In the genomic region with DNA sequence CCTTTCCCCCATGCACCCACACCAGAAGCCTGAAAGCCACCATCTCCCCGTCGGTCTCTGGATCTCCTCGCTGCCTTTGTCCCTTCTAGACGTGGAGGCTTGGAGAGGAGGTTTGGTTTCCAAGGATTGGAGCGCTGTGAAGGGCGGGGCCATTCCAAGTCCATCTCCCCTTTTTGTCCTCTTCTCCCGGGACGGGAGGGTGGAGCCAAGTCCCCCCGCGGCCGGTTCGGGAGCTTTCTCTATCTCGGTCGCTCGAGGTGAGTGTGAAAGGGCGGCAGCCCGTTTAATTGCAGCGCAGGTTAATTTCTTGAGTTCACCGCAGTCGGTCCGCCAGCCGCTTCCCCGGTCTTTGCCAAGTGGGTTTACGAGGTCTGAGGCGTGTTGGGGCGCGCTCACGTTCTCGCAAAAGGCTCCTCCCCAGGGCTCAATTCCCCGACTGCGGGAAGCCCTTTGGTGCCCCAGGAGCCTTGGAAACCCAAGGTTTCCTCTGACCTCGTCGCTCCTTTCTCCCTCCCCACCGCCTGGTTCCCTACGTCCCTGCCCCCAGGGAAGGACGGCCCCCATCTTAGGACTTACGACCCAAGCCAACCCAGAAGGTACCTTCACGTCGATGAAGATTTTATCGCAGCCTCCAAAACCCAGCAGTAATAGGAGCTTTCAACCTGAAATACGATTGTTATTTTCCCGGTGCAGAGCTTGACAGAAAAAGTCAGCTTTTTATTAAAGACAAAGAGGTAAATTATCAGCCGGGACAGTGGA, we compare ENCODE assay signal across 8 cellular contexts. TPM values are rescaled to one million over a fixed set of nuclear protein-coding genes. Genes with fewer than 3 reads are reported as not detected.
DNase-seq lines count a peak whose midpoint lies in the region; ATAC-seq and TF ChIP-seq lines count a peak whose summit lies in the region.

No MANE protein-coding gene starts in this region.

- H3K27me3 ChIP-seq in ovary, result no peaks in the 10 kb centered on the region

- peaks cover 3% of the 10 kb centered on the region for H3K4me1 ChIP-seq in ovary (ENCODE audit: insufficient read depth)

- DNase-seq in Caki2 (ENCODE audit: low read depth), result peak; percentile 16
- peak; percentile 5 for DNase-seq in NCI-H526 treated with DMSO at 0.1 percent for 48 hours (lab: John Stamatoyannopoulos, UW)
- no peak for DNase-seq in fibroblast of the aortic adventitia (ENCODE audit: low read depth)
- peak; percentile 43 to 64 (median 56) for DNase-seq in ovary
- DNase-seq in NCI-H1436 treated with DMSO at 0.1 percent for 48 hours (lab: John Stamatoyannopoulos, UW), result no peak
- DNase-seq in NCI-H2107 (lab: John Stamatoyannopoulos, UW), result no peak

- TF ChIP-seq CTCF in fibroblast of the aortic adventitia (IDR thresholded peaks at IDR 0.05; ENCODE audit: insufficient read depth, low read length) (no peak), ovary (IDR thresholded peaks at IDR 0.05) (no peak)

- H3K36me3 ChIP-seq in ovary, result no peaks in the 10 kb centered on the region

- in situ Hi-C loops in Caki2 (cut with HindIII; ENCODE audit: low pct_unique_long_range_greater_than_20kb, low sequenced_read_pairs), result no loop called here

- peak overlapping the region; percentile 91 for H3K4me3 ChIP-seq in fibroblast of the aortic adventitia (ENCODE audit: low read depth, low read length)
- H3K4me3 ChIP-seq in ovary, result peak overlapping the region; percentile 58

- no peak for TF ChIP-seq POLR2A in ovary (IDR thresholded peaks at IDR 0.05)

- TF ChIP-seq EP300 in ovary (IDR thresholded peaks at IDR 0.05), result no peak

- H3K27ac ChIP-seq in ovary, result peak overlapping the region in 1 of 2 donors; percentile 7

- intact Hi-C loops in ovary (cut with DNase I), result loop anchor here in 3 of 4 donors (5.0 to 10.0 kb wide), 4 partner anchors 62 to 777 kb away; no protein-coding TSS in a partner anchor

- 1 to 2% (median 2%) methylated on average over 43 of the region's 43 CpGs for WGBS in ovary, 3 donors

- H3K9me3 ChIP-seq in ovary, result no peaks in the 10 kb centered on the region

- ATAC-seq in HG02759 (IDR thresholded peaks at IDR 0.05; ENCODE audit: unreplicated experiment) (no peak), HG03159 (IDR thresholded peaks at IDR 0.05; ENCODE audit: unreplicated experiment) (no peak)

RNA-seq across cellular contexts. Expression of gene ZNF462, which starts 2.8 kb away (rescaled TPM):
- total RNA-seq in Caki2 (2014; rRNA removed; shearing (Covaris generic); ENCODE audit: low replicate concordance), result 3.9 and 7.1 TPM in 2 replicates
- total RNA-seq in fibroblast of the aortic adventitia (ENCODE audit: low replicate concordance) (9.1 and 30.0 TPM in 2 replicates), ovary (10 to 100 TPM; 22.1 to 87.6 (median 54.4) TPM)
- 1 to 10 TPM; 5.8 to 7.4 TPM for polyA plus RNA-seq in ovary

Comparison
In these comparisons a context has a peak if more than half of its experiments do, and no peak if none do; other contexts are left out.
1. DNase-seq: peak in Caki2 (single experiment), NCI-H526 treated with DMSO at 0.1 percent for 48 hours (single experiment) and ovary (5 of 5); none in fibroblast of the aortic adventitia (single experiment), NCI-H1436 treated with DMSO at 0.1 percent for 48 hours (single experiment) and NCI-H2107 (single experiment).